In genomic region chr10:21257919-21258318, GRCh38 we compare ENCODE assay signal across 17 cellular contexts.
"Had no signal": no experiment of that assay in that cellular context is flagged by ENCODE, and none has a peak within 500 bp of the region (broad histone marks: within the 10 kb centered on the region; RNA-seq: fewer than 3 reads in every experiment).

No MANE protein-coding gene starts in this region.

- DNase-seq: activated CD4-positive, alpha-beta memory T cell treated with anti-CD3 and anti-CD28 coated beads, Interleukin-2, amount 10 ng/mL, durations not matched to agents 7 days and 5 days; activated CD8-positive, alpha-beta memory T cell treated with anti-CD3 and anti-CD28 coated beads, Interleukin-2, amount 50 U/mL, for 4 hours; activated naive CD4-positive, alpha-beta T cell; caudate nucleus; colonic mucosa; effector CD4-positive, alpha-beta T cell; head of caudate nucleus; left colon; naive thymus-derived CD4-positive, alpha-beta T cell; posterior cingulate gyrus; right cardiac atrium; T-helper 9 cell had no signal

- H3K4me3 ChIP-seq: colonic mucosa, lung, smooth muscle cell, tibial nerve had no signal

- ATAC-seq: left colon; naive thymus-derived CD4-positive, alpha-beta T cell; right cardiac atrium; stimulated activated effector memory CD8-positive, alpha-beta T cell treated with anti-CD3 and anti-CD28 coated beads, Interleukin-12 subunit alpha, Interleukin-12 subunit beta, amount 100 ng/mL, for 72 hours had no signal

- FAIRE-seq: astrocyte had no signal

- H3K27ac ChIP-seq: colonic mucosa, tibial nerve had no signal

- H3K27me3 ChIP-seq: colonic mucosa, tibial nerve had no signal

- H3K4me1 ChIP-seq: colonic mucosa had no signal

- H3K9me3 ChIP-seq: colonic mucosa, tibial nerve had no signal

- H3K36me3 ChIP-seq: colonic mucosa, tibial nerve had no signal
